In the genomic region with DNA sequence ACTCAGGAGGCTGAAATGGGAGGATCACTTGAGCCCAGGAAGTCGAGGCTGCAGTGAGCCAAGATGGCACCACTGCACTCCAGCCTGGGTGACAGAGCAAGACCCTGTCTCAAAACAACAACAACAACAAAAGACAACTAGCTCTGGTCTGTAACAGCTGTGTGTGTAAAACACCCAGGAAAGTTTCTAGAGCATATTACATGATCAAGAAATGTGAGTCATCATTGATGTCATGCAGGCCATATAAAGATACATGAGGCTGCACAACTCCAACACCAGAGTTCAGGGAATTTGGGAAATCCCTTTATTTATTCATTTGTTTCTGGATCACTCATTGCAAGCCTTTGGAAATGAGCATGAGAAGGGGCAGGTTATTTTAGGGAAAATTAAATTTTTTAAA, we compare ENCODE assay signal across 15 cellular contexts.
"Had no signal": no experiment of that assay in that cellular context is flagged by ENCODE, and none has a peak within 500 bp of the region (broad histone marks: within the 10 kb centered on the region; RNA-seq: fewer than 3 reads in every experiment).

No MANE protein-coding gene starts in this region.

- H3K27me3 Mint-ChIP-seq: activated naive CD8-positive, alpha-beta T cell had no signal

- H3K27me3 ChIP-seq: cardiac muscle cell, neural progenitor cell, spleen had no signal

- H3K9me3 ChIP-seq: spleen had no signal

- H3K27ac ChIP-seq: cardiac muscle cell, neural progenitor cell had no signal

- FAIRE-seq: TTC549 had no signal

- H3K4me3 ChIP-seq: cardiac muscle cell, neural progenitor cell, spleen had no signal

- H3K27ac Mint-ChIP-seq: activated naive CD8-positive, alpha-beta T cell; activated T-helper 1 cell treated with anti-CD3 and anti-CD28 coated beads, Interleukin-12 subunit alpha, Interleukin-12 subunit beta, Interleukin-2, Interleukin-4 antibody, amounts not matched to agents 30 ng/mL and 10 ng/mL and 1 ng/mL, durations not matched to agents 14 hours and 24 hours and 36 hours; endodermal cell; immature natural killer cell; memory B cell; naive thymus-derived CD4-positive, alpha-beta T cell; neural progenitor cell; stimulated activated naive B cell treated with anti-CD40 and anti-IgM and Interleukin-4, amounts not matched to agents 10 μg/mL and 1 μg/mL and 100 μg/mL, for 72 hours; T-helper 2 cell treated with Interferon-gamma antibody and Interleukin-4, amounts not matched to agents 5 μg/mL and 100 μg/mL, for 36 hours had no signal

- DNase-seq: activated CD4-positive, alpha-beta T cell treated with anti-CD3 and anti-CD28 coated beads, Interleukin-2, amount 50 U/mL, for 48 hours; amygdala; dermis blood vessel endothelial cell; endodermal cell; immature natural killer cell; naive thymus-derived CD4-positive, alpha-beta T cell; spleen; stimulated activated naive B cell treated with anti-CD40 and anti-IgM and Interleukin-4, amounts not matched to agents 10 μg/mL and 1 μg/mL and 100 μg/mL, for 72 hours had no signal

- H3K36me3 Mint-ChIP-seq: activated naive CD8-positive, alpha-beta T cell; immature natural killer cell; memory B cell; naive thymus-derived CD4-positive, alpha-beta T cell; neural progenitor cell; stimulated activated naive B cell treated with anti-CD40 and anti-IgM and Interleukin-4, amounts not matched to agents 10 μg/mL and 1 μg/mL and 100 μg/mL, for 72 hours had no signal

- H3K4me1 Mint-ChIP-seq: immature natural killer cell; memory B cell; naive thymus-derived CD4-positive, alpha-beta T cell had no signal

- H3K4me2 ChIP-seq: neural progenitor cell had no signal

- H3K4me3 Mint-ChIP-seq: activated naive CD8-positive, alpha-beta T cell; activated T-helper 1 cell treated with anti-CD3 and anti-CD28 coated beads, Interleukin-12 subunit alpha, Interleukin-12 subunit beta, Interleukin-2, Interleukin-4 antibody, amounts not matched to agents 30 ng/mL and 10 ng/mL and 1 ng/mL, durations not matched to agents 14 hours and 24 hours and 36 hours; endodermal cell; immature natural killer cell; memory B cell; naive thymus-derived CD4-positive, alpha-beta T cell; neural progenitor cell; stimulated activated naive B cell treated with anti-CD40 and anti-IgM and Interleukin-4, amounts not matched to agents 10 μg/mL and 1 μg/mL and 100 μg/mL, for 72 hours; T-helper 2 cell treated with Interferon-gamma antibody and Interleukin-4, amounts not matched to agents 5 μg/mL and 100 μg/mL, for 36 hours had no signal

- H2AFZ ChIP-seq: neural progenitor cell had no signal

- H3K36me3 ChIP-seq: cardiac muscle cell, neural progenitor cell, spleen had no signal

- H3K9me3 Mint-ChIP-seq: activated T-helper 1 cell treated with anti-CD3 and anti-CD28 coated beads, Interleukin-12 subunit alpha, Interleukin-12 subunit beta, Interleukin-2, Interleukin-4 antibody, amounts not matched to agents 30 ng/mL and 10 ng/mL and 1 ng/mL, durations not matched to agents 14 hours and 24 hours and 36 hours; endodermal cell; immature natural killer cell; memory B cell; naive thymus-derived CD4-positive, alpha-beta T cell; neural progenitor cell; stimulated activated naive B cell treated with anti-CD40 and anti-IgM and Interleukin-4, amounts not matched to agents 10 μg/mL and 1 μg/mL and 100 μg/mL, for 72 hours; T-helper 2 cell treated with Interferon-gamma antibody and Interleukin-4, amounts not matched to agents 5 μg/mL and 100 μg/mL, for 36 hours had no signal

- H3K9ac ChIP-seq: neural progenitor cell had no signal
